ENCODE assay signal across 1 cellular context in the genomic region with DNA sequence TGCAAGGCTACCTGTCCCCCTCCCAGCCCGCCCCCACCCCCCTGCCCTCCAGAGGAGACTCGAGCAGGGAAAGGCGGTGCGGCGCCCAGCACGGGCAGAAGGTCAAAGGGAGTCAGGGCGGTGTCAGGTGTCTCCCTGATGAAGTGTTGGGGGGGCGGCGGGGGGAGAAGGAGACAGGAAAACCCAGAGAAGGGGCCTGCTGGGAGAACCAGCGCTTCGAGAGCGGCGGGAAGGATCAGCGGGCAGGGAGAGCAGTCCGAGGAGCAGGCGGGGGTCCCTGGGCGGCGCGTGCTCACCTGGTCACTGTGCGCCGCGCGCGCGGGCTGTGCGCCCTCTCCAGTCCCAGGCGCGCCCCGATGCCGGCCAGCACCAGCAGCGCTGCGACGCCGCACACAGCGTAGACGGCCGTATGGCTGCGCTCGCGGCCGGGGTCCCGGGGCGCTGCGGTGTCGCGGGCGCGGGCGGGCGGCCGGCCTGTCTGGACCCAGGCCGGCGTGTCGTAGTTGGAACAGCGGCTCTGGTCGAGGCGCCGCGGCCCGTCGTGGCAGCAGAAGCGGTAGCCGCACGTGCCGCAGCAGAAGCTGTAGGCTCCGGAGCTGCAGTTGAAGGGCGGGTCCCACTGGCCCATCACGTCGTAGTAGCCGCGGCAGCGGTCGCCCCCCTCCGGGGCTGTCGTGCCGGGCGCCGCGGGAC.
TF ChIP-seq lines count a peak whose summit lies in the region.

No MANE protein-coding gene starts in this region.

TF ChIP-seq in A549, 52 proteins besides CTCF, POLR2A, EP300 and RAD21 (continued from another document):
- TF ChIP-seq, protein P1, sequence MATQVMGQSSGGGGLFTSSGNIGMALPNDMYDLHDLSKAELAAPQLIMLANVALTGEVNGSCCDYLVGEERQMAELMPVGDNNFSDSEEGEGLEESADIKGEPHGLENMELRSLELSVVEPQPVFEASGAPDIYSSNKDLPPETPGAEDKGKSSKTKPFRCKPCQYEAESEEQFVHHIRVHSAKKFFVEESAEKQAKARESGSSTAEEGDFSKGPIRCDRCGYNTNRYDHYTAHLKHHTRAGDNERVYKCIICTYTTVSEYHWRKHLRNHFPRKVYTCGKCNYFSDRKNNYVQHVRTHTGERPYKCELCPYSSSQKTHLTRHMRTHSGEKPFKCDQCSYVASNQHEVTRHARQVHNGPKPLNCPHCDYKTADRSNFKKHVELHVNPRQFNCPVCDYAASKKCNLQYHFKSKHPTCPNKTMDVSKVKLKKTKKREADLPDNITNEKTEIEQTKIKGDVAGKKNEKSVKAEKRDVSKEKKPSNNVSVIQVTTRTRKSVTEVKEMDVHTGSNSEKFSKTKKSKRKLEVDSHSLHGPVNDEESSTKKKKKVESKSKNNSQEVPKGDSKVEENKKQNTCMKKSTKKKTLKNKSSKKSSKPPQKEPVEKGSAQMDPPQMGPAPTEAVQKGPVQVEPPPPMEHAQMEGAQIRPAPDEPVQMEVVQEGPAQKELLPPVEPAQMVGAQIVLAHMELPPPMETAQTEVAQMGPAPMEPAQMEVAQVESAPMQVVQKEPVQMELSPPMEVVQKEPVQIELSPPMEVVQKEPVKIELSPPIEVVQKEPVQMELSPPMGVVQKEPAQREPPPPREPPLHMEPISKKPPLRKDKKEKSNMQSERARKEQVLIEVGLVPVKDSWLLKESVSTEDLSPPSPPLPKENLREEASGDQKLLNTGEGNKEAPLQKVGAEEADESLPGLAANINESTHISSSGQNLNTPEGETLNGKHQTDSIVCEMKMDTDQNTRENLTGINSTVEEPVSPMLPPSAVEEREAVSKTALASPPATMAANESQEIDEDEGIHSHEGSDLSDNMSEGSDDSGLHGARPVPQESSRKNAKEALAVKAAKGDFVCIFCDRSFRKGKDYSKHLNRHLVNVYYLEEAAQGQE (IDR thresholded peaks at IDR 0.05): no peak
- no peak for TF ChIP-seq POLR2AphosphoS2 (conservative IDR thresholded peaks at IDR 0.05; ENCODE audit: low read length)
- no peak for TF ChIP-seq KDM5A (IDR thresholded peaks at IDR 0.05)
